8 cellular contexts compared by ENCODE assay signal in the genomic region with DNA sequence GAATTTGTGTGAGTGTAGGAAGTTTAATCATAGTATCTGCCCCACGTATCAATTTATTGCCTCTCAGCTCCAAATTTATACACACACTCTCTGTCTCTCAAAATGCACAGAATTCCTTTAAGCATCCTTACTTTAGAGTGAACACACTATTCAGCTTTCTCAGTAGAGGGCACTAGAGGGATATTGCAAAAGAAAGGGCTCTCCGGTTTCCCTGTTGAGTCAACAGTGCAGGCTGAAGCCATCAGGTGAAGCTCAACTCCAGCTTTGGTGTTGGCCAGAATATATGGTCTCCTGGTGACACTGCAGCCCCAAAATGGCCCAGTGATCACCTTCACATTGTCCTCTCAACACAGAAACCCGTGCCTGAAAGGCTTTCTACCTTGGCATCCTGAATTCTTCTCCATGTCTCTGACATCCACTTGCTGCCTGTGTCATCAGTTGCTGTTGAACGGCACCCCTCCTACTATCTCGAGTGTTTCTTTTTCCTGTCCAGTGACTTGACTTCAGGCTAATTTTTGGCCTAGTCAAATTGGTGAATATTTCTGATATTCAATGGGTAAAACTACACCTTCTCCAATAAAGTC.
DNase-seq lines count a peak whose midpoint lies in the region; ATAC-seq and TF ChIP-seq lines count a peak whose summit lies in the region.

No MANE protein-coding gene starts in this region.

- intact Hi-C loops in vagina (cut with DNase I), result no loop called here

- ATAC-seq in GM18868 (IDR thresholded peaks at IDR 0.05; ENCODE audit: unreplicated experiment) (peak; percentile 95), HG03439 (IDR thresholded peaks at IDR 0.05; ENCODE audit: unreplicated experiment) (no peak)
- no peak for ATAC-seq in stimulated activated naive CD8-positive, alpha-beta T cell treated with anti-CD3 and anti-CD28 coated beads, Interleukin-15, Interleukin-2, amounts not matched to agents 100 U/mL and 50 U/mL, for 24 hours

- peak; percentile 32 for DNase-seq in LNCaP clone FGC (ENCODE audit: low read depth)
- peak; percentile 52 for DNase-seq in SK-N-MC (ENCODE audit: low read depth, low spot score)
- DNase-seq in inferior parietal cortex (ENCODE audit: extremely low spot score), result peak; percentile 56
- no peak for DNase-seq in stimulated activated naive CD8-positive, alpha-beta T cell treated with anti-CD3 and anti-CD28 coated beads, Interleukin-15, Interleukin-2, amounts not matched to agents 100 U/mL and 50 U/mL, for 24 hours
- no peak for DNase-seq in activated CD4-positive, alpha-beta T cell treated with anti-CD3 and anti-CD28 coated beads for 48 hours
- DNase-seq in vagina (ENCODE audit: extremely low spot score in 2 of 2), result no peak

- H3K27ac ChIP-seq in SK-N-MC (no peak overlapping the region), vagina (no peak overlapping the region)

- no peaks in the 10 kb centered on the region for H3K36me3 ChIP-seq in SK-N-MC (ENCODE audit: insufficient read depth, low read length)
- H3K36me3 ChIP-seq in vagina, result no peaks in the 10 kb centered on the region

- H3K9me3 ChIP-seq in SK-N-MC (ENCODE audit: low read depth, low read length), result no peaks in the 10 kb centered on the region
- H3K9me3 ChIP-seq in vagina, result no peaks in the 10 kb centered on the region

- no peak for TF ChIP-seq POLR2A in vagina (IDR thresholded peaks at IDR 0.05)

- H3K4me3 ChIP-seq in LNCaP clone FGC (ENCODE audit: low read depth, low read length) (no peak overlapping the region), SK-N-MC (no peak overlapping the region), vagina (no peak overlapping the region)

- no peak overlapping the region for H3K9ac ChIP-seq in SK-N-MC (ENCODE audit: insufficient read length)

- TF ChIP-seq CTCF in LNCaP clone FGC (IDR thresholded peaks at IDR 0.05; ENCODE audit: control insufficient read depth, extremely low read depth, insufficient read depth), result peak; percentile 79
- TF ChIP-seq CTCF in vagina (IDR thresholded peaks at IDR 0.05), result no peak

- H3K4me1 ChIP-seq in vagina, result no peaks in the 10 kb centered on the region

- H3K27me3 ChIP-seq in vagina, result no peaks in the 10 kb centered on the region

Comparison
In these comparisons a context has a peak if more than half of its experiments do, and no peak if none do; other contexts are left out.
1. DNase-seq: peak in LNCaP clone FGC (single experiment), SK-N-MC (single experiment) and inferior parietal cortex (single experiment); none in stimulated activated naive CD8-positive, alpha-beta T cell treated with anti-CD3 and anti-CD28 coated beads, Interleukin-15, Interleukin-2, amounts not matched to agents 100 U/mL and 50 U/mL, for 24 hours (single experiment), activated CD4-positive, alpha-beta T cell treated with anti-CD3 and anti-CD28 coated beads for 48 hours (single experiment) and vagina (0 of 2).